ENCODE assay signal across 8 cellular contexts in the genomic region with DNA sequence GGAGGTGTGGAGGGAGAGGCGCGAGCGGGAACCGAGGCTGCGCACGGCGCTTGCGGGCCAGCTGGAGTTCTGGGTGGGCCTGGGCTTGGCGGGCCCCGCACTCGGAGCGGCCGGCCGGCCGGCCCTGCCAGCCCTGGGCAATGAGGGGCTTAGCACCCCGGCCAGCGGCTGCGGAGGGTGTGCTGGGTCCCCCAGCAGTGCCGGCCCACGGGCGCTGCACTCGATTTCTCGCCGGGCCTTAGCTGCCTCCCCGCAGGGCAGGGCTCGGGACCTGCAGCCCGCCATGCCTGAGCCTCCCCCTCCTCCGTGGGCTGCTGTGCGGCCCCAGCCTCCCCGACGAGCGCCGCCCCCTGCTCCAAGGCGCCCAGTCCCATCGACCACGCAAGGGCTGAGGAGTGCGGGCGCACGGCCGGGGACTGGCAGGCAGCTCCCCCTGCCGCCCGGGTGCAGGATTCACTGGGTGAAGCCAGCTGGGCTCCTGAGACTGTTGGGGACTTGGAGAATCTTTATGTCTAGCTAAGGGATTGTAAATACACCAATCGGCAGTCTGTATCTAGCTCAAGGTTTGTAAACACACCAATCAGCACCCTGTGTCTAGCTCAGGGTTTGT. TPM values are rescaled to one million over a fixed set of nuclear protein-coding genes. Genes with fewer than 3 reads are reported as not detected.
DNase-seq lines count a peak whose midpoint lies in the region; ATAC-seq and TF ChIP-seq lines count a peak whose summit lies in the region.
"Not testable (repeated sequence)": the region's sequence is repeated elsewhere in the genome, so short reads cannot be mapped to it uniquely, and the experiment has no call there.

No MANE protein-coding gene starts in this region.

- intact Hi-C loops in CD4-positive, alpha-beta memory T cell (cut with micrococcal nuclease), result loop anchor here (5.0 kb wide), 1 partner anchor 601 kb away; a partner anchor contains a TSS
- intact Hi-C loops in colonic mucosa (cut with DNase I), result not testable (repeated sequence)

- peak overlapping the region; percentile 33 for H3K27ac ChIP-seq in CD4-positive, alpha-beta memory T cell (ENCODE audit: low read depth, low read length)
- H3K27ac ChIP-seq in colonic mucosa, result not testable (repeated sequence)

- H3K4me1 Mint-ChIP-seq in CD4-positive, alpha-beta memory T cell, result peaks cover 16 to 36% (median 19%) of the 10 kb centered on the region in 4 donors
- H3K4me1 Mint-ChIP-seq in IgD-negative memory B cell, result peaks cover 14 to 21% (median 18%) of the 10 kb centered on the region in 3 donors
- H3K4me1 Mint-ChIP-seq in glutamatergic neuron (ENCODE audit: low read depth, unreplicated experiment), result not testable (repeated sequence)
- H3K4me1 Mint-ChIP-seq in naive B cell, result peaks cover 11 to 26% (median 23%) of the 10 kb centered on the region in 3 donors

- CTCF ChIA-PET in CD4-positive, alpha-beta memory T cell (lab: Charles Lee; ENCODE audit: partially characterized antibody), result interaction anchor here (0.7 to 2.2 kb wide), 11 partner anchors 14 to 223 kb away, joined by 3 to 26 read pairs (median 4); no protein-coding TSS in a partner anchor

- peak overlapping the region; percentile 73 to 96 (median 92) for H3K4me3 Mint-ChIP-seq in CD4-positive, alpha-beta memory T cell
- H3K4me3 Mint-ChIP-seq in IgD-negative memory B cell (peak overlapping the region; percentile 64 to 89 (median 83)), naive B cell (peak overlapping the region; percentile 67 to 94 (median 88))
- H3K4me3 Mint-ChIP-seq in glutamatergic neuron (ENCODE audit: unreplicated experiment), result not testable (repeated sequence)

- H3K36me3 ChIP-seq in CD4-positive, alpha-beta memory T cell (ENCODE audit: insufficient read depth, low read length); colonic mucosa: not testable (repeated sequence)

- peaks cover 14% of the 10 kb centered on the region for H3K4me1 ChIP-seq in CD4-positive, alpha-beta memory T cell (ENCODE audit: insufficient read depth, low read length)
- H3K4me1 ChIP-seq in colonic mucosa, result not testable (repeated sequence)

- POLR2A ChIA-PET in CD4-positive, alpha-beta memory T cell (lab: Charles Lee; ENCODE audit: partially characterized antibody), result interaction anchor here (1.4 to 3.1 kb wide), 3 partner anchors 27 to 226 kb away, joined by 5 to 28 read pairs (median 9); a partner anchor contains a TSS

- H3K9ac ChIP-seq in colonic mucosa (ENCODE audit: low read depth in 2 of 2, low read length in 2 of 2), result not testable (repeated sequence)

- peak in 4 of 5 donors; percentile 51 to 68 (median 60) for DNase-seq in CD4-positive, alpha-beta memory T cell
- DNase-seq in activated CD4-positive, alpha-beta T cell treated with anti-CD3 and anti-CD28 coated beads, Interleukin-2, amount 50 U/mL, for 1 hour, result peak; percentile 53
- peak; percentile 24 for DNase-seq in activated gamma-delta T cell (lab: John Stamatoyannopoulos, UW)
- not testable (repeated sequence) for DNase-seq in colonic mucosa
- peak; percentile 68 for DNase-seq in glutamatergic neuron
- peak; percentile 44 for DNase-seq in naive B cell
- peak; percentile 40 for DNase-seq in stimulated activated naive CD4-positive, alpha-beta T cell treated with Interleukin-2 at 50 U/mL for 16 hours (lab: John Stamatoyannopoulos, UW)

- H3K9me3 Mint-ChIP-seq in CD4-positive, alpha-beta memory T cell; IgD-negative memory B cell; glutamatergic neuron (ENCODE audit: unreplicated experiment); naive B cell: not testable (repeated sequence)

- ATAC-seq in naive B cell (ENCODE audit: low read depth in 2 of 2), result not testable (repeated sequence)

- H3K9me3 ChIP-seq in CD4-positive, alpha-beta memory T cell (ENCODE audit: control insufficient read depth in 1 of 2, low read length in 2 of 2); colonic mucosa: not testable (repeated sequence)

- not testable (repeated sequence) for TF ChIP-seq CTCF in colonic mucosa (IDR thresholded peaks at IDR 0.05); glutamatergic neuron (IDR thresholded peaks at IDR 0.05; ENCODE audit: partially characterized antibody, unreplicated experiment)

- not testable (repeated sequence) for H3K36me3 Mint-ChIP-seq in CD4-positive, alpha-beta memory T cell; IgD-negative memory B cell; glutamatergic neuron (ENCODE audit: unreplicated experiment); naive B cell

- H3K27ac Mint-ChIP-seq in CD4-positive, alpha-beta memory T cell, result peak overlapping the region in 6 of 7 donors; percentile 67 to 93 (median 80)
- H3K27ac Mint-ChIP-seq in IgD-negative memory B cell, result peak overlapping the region in 1 of 3 donors; percentile 92
- H3K27ac Mint-ChIP-seq in glutamatergic neuron (ENCODE audit: unreplicated experiment), result not testable (repeated sequence)
- peak overlapping the region in 3 of 6 donors; percentile 12 to 81 (median 68) for H3K27ac Mint-ChIP-seq in naive B cell

- not testable (repeated sequence) for H3K27me3 Mint-ChIP-seq in CD4-positive, alpha-beta memory T cell; IgD-negative memory B cell; glutamatergic neuron (ENCODE audit: unreplicated experiment); naive B cell

- not testable (repeated sequence) for H3K27me3 ChIP-seq in CD4-positive, alpha-beta memory T cell (ENCODE audit: insufficient read depth, low read length); colonic mucosa

- not testable (repeated sequence) for H3K4me3 ChIP-seq in CD4-positive, alpha-beta memory T cell (ENCODE audit: low read length in 2 of 2)
- peak overlapping the region; percentile 9 for H3K4me3 ChIP-seq in colonic mucosa

RNA-seq across cellular contexts. Expression of a gene that starts 2.9 kb away (rescaled TPM):
- total RNA-seq in CD4-positive, alpha-beta memory T cell, result 100 to 1,000 TPM; 121 to 127 TPM
- polyA plus RNA-seq in CD4-positive, alpha-beta memory T cell, result 100 to 1,000 TPM; 249 to 320 TPM
- polyA plus RNA-seq in IgD-negative memory B cell (172 TPM), naive B cell (ENCODE audit: low read depth in 6 of 6) (100 to 1,000 TPM; 176 to 255 (median 193) TPM)
- total RNA-seq in colonic mucosa (100 to 1,000 TPM; 188 to 314 TPM), glutamatergic neuron (ENCODE audit: unreplicated experiment) (121 TPM)
